ENCODE assay signal across 17 cellular contexts in the genomic region with DNA sequence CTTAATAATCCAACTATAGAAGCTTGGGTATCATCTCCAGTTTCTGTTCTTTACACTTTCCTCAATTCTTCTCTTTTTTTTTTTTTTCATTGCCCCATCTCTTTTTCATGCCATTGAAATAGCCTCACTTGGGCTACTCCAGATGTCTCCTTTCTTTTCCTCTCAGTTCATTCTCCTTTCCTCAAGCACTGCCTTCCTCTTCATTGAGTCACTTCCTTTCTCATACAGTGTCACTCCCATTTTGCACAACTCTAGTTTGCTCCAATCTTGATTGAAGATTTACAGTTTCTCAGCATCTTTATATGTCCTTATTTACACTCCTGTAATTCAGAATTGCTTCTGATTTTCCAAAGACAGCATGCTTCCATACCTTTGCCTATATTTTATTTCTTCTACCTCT.
A peak's percentile ranks its signal among the peaks of the same experiment; 100 is the strongest.
DNase-seq lines count a peak whose midpoint lies in the region; ATAC-seq and TF ChIP-seq lines count a peak whose summit lies in the region.
"Had no signal": no experiment of that assay in that cellular context is flagged by ENCODE, and none has a peak within 500 bp of the region (broad histone marks: within the 10 kb centered on the region; RNA-seq: fewer than 3 reads in every experiment).

No MANE protein-coding gene starts in this region.

- no peak for ATAC-seq in GM21390 (IDR thresholded peaks at IDR 0.05; ENCODE audit: unreplicated experiment)
- ATAC-seq: CD8-positive, alpha-beta T cell; right lobe of liver had no signal

- H2AFZ ChIP-seq in mammary epithelial cell (ENCODE audit: low read depth, low read length), result no peak overlapping the region

- H3K27me3 ChIP-seq in mammary epithelial cell (ENCODE audit: insufficient read depth, low read length) (no peaks in the 10 kb centered on the region), prostate gland (replicated peaks; ENCODE audit: insufficient read depth) (no peaks in the 10 kb centered on the region)
- H3K27me3 ChIP-seq: right lobe of liver had no signal

- TF ChIP-seq POLR2A in prostate gland (IDR thresholded peaks at IDR 0.05), result no peak

- H3K36me3 ChIP-seq in mammary epithelial cell (ENCODE audit: insufficient read depth, low read length) (peaks cover 66% of the 10 kb centered on the region), prostate gland (peaks cover 0 to 7% of the 10 kb centered on the region in 2 donors)

- no peaks in the 10 kb centered on the region for H3K9me3 ChIP-seq in mammary epithelial cell (replicated peaks; ENCODE audit: insufficient read depth, low read length)
- H3K9me3 ChIP-seq in prostate gland, result no peaks in the 10 kb centered on the region
- H3K9me3 ChIP-seq: right lobe of liver had no signal

- in situ Hi-C loops in mammary epithelial cell (cut with MboI; ENCODE audit: low sequenced_read_pairs in 2 of 2) (no loop called here), GM13976 (cut with MboI; ENCODE audit: low sequenced_read_pairs, unreplicated experiment) (no loop called here)

- H4K20me1 ChIP-seq in mammary epithelial cell (ENCODE audit: insufficient read depth, low read length), result no peaks in the 10 kb centered on the region

- CTCF ChIA-PET in mammary epithelial cell (lab: Charles Lee; ENCODE audit: low non-redundant PET), result no interaction called here

- H3K79me2 ChIP-seq in mammary epithelial cell (ENCODE audit: insufficient read depth, low read length), result no peaks in the 10 kb centered on the region

- peak overlapping the region; percentile 17 for H3K4me2 ChIP-seq in mammary epithelial cell (ENCODE audit: insufficient read depth, low read depth, low read length)

- DNase-seq in AG10803 (ENCODE audit: low read depth), result peak; percentile 91
- DNase-seq in LHCN-M2 (ENCODE audit: low read depth), result peak; percentile 50
- DNase-seq in mammary epithelial cell, result peak; percentile 50
- DNase-seq in kidney tubule cell (ENCODE audit: low spot score), result peak; percentile 57
- DNase-seq in GM13976 (ENCODE audit: low spot score), result no peak
- DNase-seq in prostate gland (ENCODE audit: low spot score), result no peak
- DNase-seq in HUDEP-2 (lab: John Stamatoyannopoulos, UW; ENCODE audit: unreplicated experiment in 76 of 76), result no peak
- DNase-seq: activated CD4-positive, alpha-beta T cell treated with anti-CD3 and anti-CD28 coated beads, Interleukin-2, amount 50 U/mL, for 48 hours; activated gamma-delta T cell; CD8-positive, alpha-beta T cell; kidney glomerular epithelial cell; NCI-H1436; NCI-H510A; right lobe of liver; RPMI8226; T1000 had no signal

- intact Hi-C loops in mammary epithelial cell (cut with micrococcal nuclease) (loop anchor here (5.0 kb wide), 1 partner anchor 37 kb away; no protein-coding TSS in a partner anchor), prostate gland (cut with DNase I) (no loop called here)

- dilution Hi-C loops in mammary epithelial cell (cut with HindIII; ENCODE audit: low sequenced_read_pairs), result no loop called here

- TF ChIP-seq CTCF in AG10803 (conservative IDR thresholded peaks at IDR 0.05; ENCODE audit: low read length) (no peak), mammary epithelial cell (conservative IDR thresholded peaks at IDR 0.05 in 1 of 2, IDR thresholded peaks at IDR 0.05 in 1 of 2; ENCODE audit: extremely low read depth in 1 of 2, insufficient read depth in 1 of 2, low read depth in 1 of 2, low read length in 2 of 2) (no peak), GM13976 (IDR thresholded peaks at IDR 0.05; ENCODE audit: borderline replicate concordance, control extremely low read depth, extremely low read depth, insufficient read depth, missing control alignments) (no peak), prostate gland (IDR thresholded peaks at IDR 0.05) (no peak)

- no peak overlapping the region for H3K27ac ChIP-seq in mammary epithelial cell (ENCODE audit: insufficient read depth, low read depth, low read length)
- no peak overlapping the region for H3K27ac ChIP-seq in prostate gland
- H3K27ac ChIP-seq: right lobe of liver had no signal

- no TSS peak for BruUV-seq in mammary epithelial cell (replicated peaks; lab: Mats Ljungman, UMichigan)

- H3K9ac ChIP-seq in mammary epithelial cell (ENCODE audit: insufficient read depth, low read length), result no peak overlapping the region

- H3K4me3 ChIP-seq in AG10803 (ENCODE audit: low read length) (no peak overlapping the region), mammary epithelial cell (replicated peaks in 1 of 3; ENCODE audit: insufficient read depth in 1 of 3, low read depth in 2 of 3, low read length in 3 of 3) (no peak overlapping the region), prostate gland (no peak overlapping the region)
- H3K4me3 ChIP-seq: right lobe of liver had no signal

- H3K4me1 ChIP-seq in mammary epithelial cell (ENCODE audit: insufficient read depth, low read length), result peaks cover 11% of the 10 kb centered on the region
- no peaks in the 10 kb centered on the region for H3K4me1 ChIP-seq in prostate gland (replicated peaks)
- H3K4me1 ChIP-seq: right lobe of liver had no signal

Comparison
In these comparisons a context has a peak if more than half of its experiments do, and no peak if none do; other contexts are left out.
1. DNase-seq: peak in AG10803 (single experiment), LHCN-M2 (single experiment), mammary epithelial cell (single experiment) and kidney tubule cell (single experiment); none in GM13976 (single experiment), prostate gland (single experiment) and HUDEP-2 (0 of 76).